In genomic region chrX:48525853-48526252, GRCh38 we compare ENCODE assay signal across 7 cellular contexts. TPM values are rescaled to one million over a fixed set of nuclear protein-coding genes. Genes with fewer than 3 reads are reported as not detected.
A peak's percentile ranks its signal among the peaks of the same experiment; 100 is the strongest.
DNase-seq lines count a peak whose midpoint lies in the region; ATAC-seq and TF ChIP-seq lines count a peak whose summit lies in the region.
"Not testable (repeated sequence)": the region's sequence is repeated elsewhere in the genome, so short reads cannot be mapped to it uniquely, and the experiment has no call there.

No MANE protein-coding gene starts in this region.

- H3K9me3 ChIP-seq in adrenal gland (replicated peaks in 1 of 3), result not testable (repeated sequence)

- ATAC-seq in activated CD8-positive, alpha-beta T cell treated with anti-CD3 and anti-CD28 coated beads, Interleukin-2, amount 10 ng/mL, durations not matched to agents 7 days and 5 days, result not testable (repeated sequence)

- H3K4me1 ChIP-seq in adrenal gland (replicated peaks in 1 of 2), result not testable (repeated sequence)

- peaks cover 49% of the 10 kb centered on the region for H3K36me3 Mint-ChIP-seq in activated CD8-positive, alpha-beta T cell treated with anti-CD3 and anti-CD28 coated beads, Interleukin-2, amount 10 ng/mL, durations not matched to agents 7 days and 5 days (ENCODE audit: low read depth)
- H3K36me3 Mint-ChIP-seq in MCF 10A (ENCODE audit: insufficient read depth, unreplicated experiment), result peaks cover 29% of the 10 kb centered on the region

- CTCF ChIA-PET in RWPE1 (lab: Yijun Ruan, JAX); activated CD8-positive, alpha-beta T cell treated with anti-CD3 and anti-CD28 coated beads, Interleukin-2, amount 10 ng/mL, durations not matched to agents 7 days and 5 days (lab: Charles Lee): not testable (repeated sequence)
- CTCF ChIA-PET in MCF 10A (lab: Yijun Ruan, JAX), result interaction anchor here (0.9 kb wide), 1 partner anchor 14 kb away, joined by 3 read pairs; no protein-coding TSS in a partner anchor

- not testable (repeated sequence) for TF ChIP-seq POLR2A in adrenal gland (IDR thresholded peaks at IDR 0.05)

- POLR2A ChIA-PET in RWPE1 (lab: Yijun Ruan, JAX; ENCODE audit: low non-redundant PET); activated CD8-positive, alpha-beta T cell treated with anti-CD3 and anti-CD28 coated beads, Interleukin-2, amount 10 ng/mL, durations not matched to agents 7 days and 5 days (lab: Charles Lee): not testable (repeated sequence)
- POLR2A ChIA-PET in MCF 10A (lab: Yijun Ruan, JAX), result interaction anchor here (0.6 kb wide), 1 partner anchor 163 kb away, joined by 3 read pairs; no protein-coding TSS in a partner anchor

- 45 to 83% (median 68%) methylated on average over 1 to 8 of the region's 8 CpGs for WGBS in adrenal gland, 4 donors

- not testable (repeated sequence) for H3K36me3 ChIP-seq in adrenal gland (replicated peaks in 1 of 2)

- peak overlapping the region; percentile 12 for H3K4me3 Mint-ChIP-seq in activated CD8-positive, alpha-beta T cell treated with anti-CD3 and anti-CD28 coated beads, Interleukin-2, amount 10 ng/mL, durations not matched to agents 7 days and 5 days
- H3K4me3 Mint-ChIP-seq in MCF 10A (ENCODE audit: unreplicated experiment), result not testable (repeated sequence)

- H3K27ac ChIP-seq in RWPE1 (peak overlapping the region; percentile 34), adrenal gland (peak overlapping the region in 2 of 5 donors; percentile 37 to 55)

- H3K4me1 Mint-ChIP-seq in activated CD8-positive, alpha-beta T cell treated with anti-CD3 and anti-CD28 coated beads, Interleukin-2, amount 10 ng/mL, durations not matched to agents 7 days and 5 days (ENCODE audit: low read depth), result peaks cover 35% of the 10 kb centered on the region
- H3K4me1 Mint-ChIP-seq in MCF 10A (ENCODE audit: insufficient read depth, unreplicated experiment), result not testable (repeated sequence)

- DNase-seq in AG10803 (ENCODE audit: low read depth), result peak; percentile 41
- DNase-seq in RWPE1 (ENCODE audit: low spot score); activated CD8-positive, alpha-beta T cell treated with anti-CD3 and anti-CD28 coated beads, Interleukin-2, amount 10 ng/mL, durations not matched to agents 7 days and 5 days: not testable (repeated sequence)
- peak in 4 of 7 donors; percentile 35 to 68 (median 47) for DNase-seq in adrenal gland
- peak; percentile 16 for DNase-seq in MCF 10A (ENCODE audit: unreplicated experiment)
- DNase-seq in fibroblast of gingiva (ENCODE audit: low read depth), result peak; percentile 4
- DNase-seq in iris pigment epithelial cell (ENCODE audit: low read depth), result peak; percentile 23

- not testable (repeated sequence) for BruUV-seq in MCF 10A (replicated peaks; lab: Mats Ljungman, UMichigan)

- TF ChIP-seq CTCF in AG10803 (conservative IDR thresholded peaks at IDR 0.05; ENCODE audit: low read length); RWPE1 (conservative IDR thresholded peaks at IDR 0.05; ENCODE audit: low read depth); adrenal gland (IDR thresholded peaks at IDR 0.05); MCF 10A (IDR thresholded peaks at IDR 0.05; ENCODE audit: unreplicated experiment): not testable (repeated sequence)

- H3K27me3 Mint-ChIP-seq in activated CD8-positive, alpha-beta T cell treated with anti-CD3 and anti-CD28 coated beads, Interleukin-2, amount 10 ng/mL, durations not matched to agents 7 days and 5 days (ENCODE audit: low read depth); MCF 10A (ENCODE audit: insufficient read depth, unreplicated experiment): not testable (repeated sequence)

- not testable (repeated sequence) for H3K27me3 ChIP-seq in adrenal gland

- not testable (repeated sequence) for H3K27ac Mint-ChIP-seq in activated CD8-positive, alpha-beta T cell treated with anti-CD3 and anti-CD28 coated beads, Interleukin-2, amount 10 ng/mL, durations not matched to agents 7 days and 5 days; MCF 10A (ENCODE audit: low read depth, unreplicated experiment)

- H3K9me3 Mint-ChIP-seq in activated CD8-positive, alpha-beta T cell treated with anti-CD3 and anti-CD28 coated beads, Interleukin-2, amount 10 ng/mL, durations not matched to agents 7 days and 5 days (ENCODE audit: insufficient read depth); MCF 10A (ENCODE audit: unreplicated experiment): not testable (repeated sequence)

- not testable (repeated sequence) for H3K4me3 ChIP-seq in AG10803 (ENCODE audit: low read length); adrenal gland

- intact Hi-C loops in adrenal gland (cut with DNase I); MCF 10A (cut with micrococcal nuclease): not testable (repeated sequence)

RNA-seq across cellular contexts. Expression of gene EBP, which starts 4.2 kb away (rescaled TPM):
- total RNA-seq in activated CD8-positive, alpha-beta T cell treated with anti-CD3 and anti-CD28 coated beads, Interleukin-2, amount 10 ng/mL, durations not matched to agents 7 days and 5 days, result 100 to 1,000 TPM; 338 to 344 TPM
- total RNA-seq in adrenal gland (100 to 1,000 TPM in 7 of 8 donors, 10 to 100 TPM in 1; 85.8 to 678 (median 152) TPM), MCF 10A (2022) (66.9 and 102 TPM in 2 replicates)
- 1,000 to 10,000 TPM in 1 of 3 donors, 100 to 1,000 TPM in 2; 119 to 1,010 (median 252) TPM for polyA plus RNA-seq in adrenal gland

RNA-seq across cellular contexts. Expression of gene TBC1D25, which starts 13.7 kb away (rescaled TPM):
- 10 to 100 TPM; 16.2 to 16.7 TPM for total RNA-seq in activated CD8-positive, alpha-beta T cell treated with anti-CD3 and anti-CD28 coated beads, Interleukin-2, amount 10 ng/mL, durations not matched to agents 7 days and 5 days
- 10 to 100 TPM in 7 of 8 donors, 1 to 10 TPM in 1; 9.7 to 31.0 (median 16.7) TPM for total RNA-seq in adrenal gland
- polyA plus RNA-seq in adrenal gland, result 10 to 100 TPM in 1 of 3 donors, 1 to 10 TPM in 2; 8.9 to 12.5 (median 9.5) TPM
- total RNA-seq in MCF 10A (2022), result 14.4 and 18.2 TPM in 2 replicates

RNA-seq across cellular contexts. Expression of gene PORCN, which starts 17.1 kb away (rescaled TPM):
- 10 to 100 TPM; 19.4 to 22.7 TPM for total RNA-seq in activated CD8-positive, alpha-beta T cell treated with anti-CD3 and anti-CD28 coated beads, Interleukin-2, amount 10 ng/mL, durations not matched to agents 7 days and 5 days
- 100 to 1,000 TPM in 2 of 8 donors, 10 to 100 TPM in 6; 48.3 to 290 (median 90.2) TPM for total RNA-seq in adrenal gland
- polyA plus RNA-seq in adrenal gland, result 100 to 1,000 TPM in 1 of 3 donors, 10 to 100 TPM in 2; 36.6 to 199 (median 60.1) TPM
- total RNA-seq in MCF 10A (2022), result 29.2 and 39.0 TPM in 2 replicates

RNA-seq across cellular contexts. Expression of gene RBM3, which starts 48.4 kb away (rescaled TPM):
- total RNA-seq in activated CD8-positive, alpha-beta T cell treated with anti-CD3 and anti-CD28 coated beads, Interleukin-2, amount 10 ng/mL, durations not matched to agents 7 days and 5 days, result 100 to 1,000 TPM; 266 to 278 TPM
- total RNA-seq in adrenal gland (100 to 1,000 TPM in 5 of 8 donors, 10 to 100 TPM in 3; 52.9 to 284 (median 119) TPM), MCF 10A (2022) (318 and 354 TPM in 2 replicates)
- polyA plus RNA-seq in adrenal gland, result 100 to 1,000 TPM; 170 to 234 (median 224) TPM

RNA-seq across cellular contexts. Expression of gene FTSJ1, which starts 49.9 kb away (rescaled TPM):
- total RNA-seq in activated CD8-positive, alpha-beta T cell treated with anti-CD3 and anti-CD28 coated beads, Interleukin-2, amount 10 ng/mL, durations not matched to agents 7 days and 5 days, result 10 to 100 TPM; 64.9 to 72.0 TPM
- total RNA-seq in adrenal gland (10 to 100 TPM; 27.8 to 83.4 (median 41.0) TPM), MCF 10A (2022) (92.5 and 107 TPM in 2 replicates)
- 10 to 100 TPM; 42.2 to 59.2 (median 52.0) TPM for polyA plus RNA-seq in adrenal gland
